26 cellular contexts compared by ENCODE assay signal in genomic region chr16:77208382-77208781, GRCh38. TPM values are rescaled to one million over a fixed set of nuclear protein-coding genes. Genes with fewer than 3 reads are reported as not detected.
"Had no signal": no experiment of that assay in that cellular context is flagged by ENCODE, and none has a peak within 500 bp of the region (broad histone marks: within the 10 kb centered on the region; RNA-seq: fewer than 3 reads in every experiment).

No MANE protein-coding gene starts in this region.

- H3K4me2 ChIP-seq: neural progenitor cell, smooth muscle cell had no signal

- H2AFZ ChIP-seq: neural progenitor cell, parathyroid adenoma had no signal

- H3K27ac ChIP-seq: neural progenitor cell, ovary, parathyroid adenoma, psoas muscle, right lobe of liver, sigmoid colon, stomach, thoracic aorta, thyroid gland, tibial nerve, upper lobe of right lung, uterus had no signal

- H3K27me3 ChIP-seq: neural progenitor cell, ovary, right lobe of liver, thyroid gland, upper lobe of right lung, uterus had no signal

- H3K36me3 ChIP-seq: neural progenitor cell, ovary, right lobe of liver, sigmoid colon, stomach, thoracic aorta, thyroid gland, upper lobe of right lung, uterus had no signal

- DNase-seq: naive thymus-derived CD4-positive, alpha-beta T cell; natural killer cell; occipital lobe; ovary; posterior cingulate gyrus; psoas muscle; right cardiac atrium; right lobe of liver; sigmoid colon; stimulated activated CD4-positive, alpha-beta T cell treated with anti-CD3 and anti-CD28 coated beads, Interleukin-15, amount 100 ng/mL, for 24 hours; stimulated activated CD4-positive, alpha-beta T cell treated with anti-CD3 and anti-CD28 coated beads, Interleukin-2, amount 100 ng/mL, for 24 hours; stimulated activated CD4-positive, alpha-beta T cell treated with anti-CD3 and anti-CD28 coated beads, Interleukin-2, amount 100 ng/mL, for 48 hours; stimulated activated CD4-positive, alpha-beta T cell treated with anti-CD3 and anti-CD28 coated beads, Interleukin-4, amount 100 ng/mL, for 24 hours; stimulated activated naive B cell treated with anti-CD40 and anti-IgM and Interleukin-4, amounts not matched to agents 10 μg/mL and 1 μg/mL and 100 μg/mL, for 72 hours; stimulated activated naive CD4-positive, alpha-beta T cell treated with Interleukin-2 at 50 U/mL for 16 hours; stomach; thyroid gland; upper lobe of right lung; uterus had no signal

- H3K9ac ChIP-seq: neural progenitor cell, parathyroid adenoma had no signal

- H3K4me1 ChIP-seq: parathyroid adenoma, uterus had no signal

- H3K79me2 ChIP-seq: parathyroid adenoma had no signal

- H3K4me3 ChIP-seq: neural progenitor cell, ovary, psoas muscle, right lobe of liver, sigmoid colon, smooth muscle cell, stomach, thoracic aorta, thyroid gland, tibial nerve, upper lobe of right lung, uterus had no signal

- H3K9me3 ChIP-seq: ovary, psoas muscle, right lobe of liver, sigmoid colon, stomach, thoracic aorta, thyroid gland, tibial nerve, upper lobe of right lung, uterus had no signal

- ATAC-seq: naive thymus-derived CD4-positive, alpha-beta T cell; natural killer cell; psoas muscle; right cardiac atrium; right lobe of liver; stimulated activated effector memory CD8-positive, alpha-beta T cell treated with anti-CD3 and anti-CD28 coated beads, Interleukin-12 subunit alpha, Interleukin-12 subunit beta, amount 100 ng/mL, for 72 hours; stimulated activated naive B cell treated with anti-CD40 and anti-IgM and Interleukin-4, amounts not matched to agents 10 μg/mL and 1 μg/mL and 100 μg/mL, for 72 hours; upper lobe of right lung had no signal

RNA-seq across cellular contexts. Expression of gene SYCE1L, which starts 9.2 kb away (rescaled TPM):
- total RNA-seq: occipital lobe, osteoblast had no signal
